In the genomic region with DNA sequence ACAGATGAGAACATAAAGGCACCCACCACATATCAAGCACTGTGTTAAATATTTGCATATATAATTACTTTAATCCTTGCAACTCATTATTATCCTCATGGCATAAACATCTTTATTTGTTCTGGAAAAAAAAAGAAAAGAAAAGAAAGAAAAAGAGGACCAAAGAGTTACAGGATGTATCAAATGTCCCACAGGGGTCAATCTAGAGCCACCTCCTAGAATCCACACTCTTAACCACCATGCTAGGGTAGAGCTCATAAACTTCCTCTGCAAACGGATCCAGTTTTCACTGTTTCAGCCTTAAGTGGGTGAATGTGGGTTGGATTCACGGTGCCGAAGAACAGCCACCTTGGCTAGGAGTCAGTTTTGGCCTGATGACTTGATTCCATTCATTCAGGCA, we compare ENCODE assay signal across 32 cellular contexts.
"Had no signal": no experiment of that assay in that cellular context is flagged by ENCODE, and none has a peak within 500 bp of the region (broad histone marks: within the 10 kb centered on the region; RNA-seq: fewer than 3 reads in every experiment).

No MANE protein-coding gene starts in this region.

- H3K27ac ChIP-seq: PC-9, RWPE1, SJCRH30, SK-N-MC had no signal

- H3K27me3 Mint-ChIP-seq: T-cell had no signal

- H3K27ac Mint-ChIP-seq: T-cell had no signal

- H2AFZ ChIP-seq: PC-9 had no signal

- H3K4me1 ChIP-seq: SJCRH30 had no signal

- FAIRE-seq: RCC 7860 had no signal

- H3K36me3 ChIP-seq: SJCRH30 had no signal

- H3K36me3 Mint-ChIP-seq: T-cell had no signal

- H3K27me3 ChIP-seq: SJCRH30 had no signal

- H3K4me2 ChIP-seq: PC-9 had no signal

- H3K9me3 ChIP-seq: SJCRH30 had no signal

- ATAC-seq: Panc1, Right ventricle myocardium inferior, SK-N-SH treated with all-trans-retinoic acid at 6 μM for 48 hours, T-cell had no signal

- H3K4me1 Mint-ChIP-seq: T-cell had no signal

- DNase-seq: Karpas-422, MM.1S, NCI-H1092, NCI-H1105, NCI-H1436, NCI-H146, NCI-H1694, NCI-H187, NCI-H1930, NCI-H2029 treated with DMSO at 0.1 percent for 48 hours, NCI-H2081 treated with DMSO at 0.1 percent for 48 hours, NCI-H2107, NCI-H2171, NCI-H226, NCI-H446 treated with DMSO at 0.1 percent for 48 hours, NCI-H510A, NCI-H524, NCI-H526, NCI-H69, NCI-H748 treated with DMSO at 0.1 percent for 48 hours, NCI-H82, PC-9, SHP77, SIG-M5, SJCRH30, T-cell had no signal

- H3K4me3 Mint-ChIP-seq: T-cell had no signal

- H3K4me3 ChIP-seq: PC-9, SJCRH30, SK-N-MC had no signal
